Comparison of ENCODE assay signal across 17 cellular contexts in genomic region chr3:61093364-61093763, GRCh38.
DNase-seq lines count a peak whose midpoint lies in the region; ATAC-seq lines count a peak whose summit lies in the region.
"Had no signal": no experiment of that assay in that cellular context is flagged by ENCODE, and none has a peak within 500 bp of the region (broad histone marks: within the 10 kb centered on the region; RNA-seq: fewer than 3 reads in every experiment).

No MANE protein-coding gene starts in this region.

- no peaks in the 10 kb centered on the region for H3K36me3 Mint-ChIP-seq in activated naive CD4-positive, alpha-beta T cell treated with anti-CD3 and anti-CD28 coated beads, Interleukin-2, amount 50 U/mL, for 72 hours

- H3K9me3 Mint-ChIP-seq in activated naive CD4-positive, alpha-beta T cell treated with anti-CD3 and anti-CD28 coated beads, Interleukin-2, amount 50 U/mL, for 72 hours = no peaks in the 10 kb centered on the region

- ATAC-seq in left lobe of liver = peak; percentile 70
- ATAC-seq in activated naive CD4-positive, alpha-beta T cell treated with anti-CD3 and anti-CD28 coated beads, Interleukin-2, amount 50 U/mL, for 72 hours = no peak

- no peak overlapping the region for H3K27ac Mint-ChIP-seq in activated naive CD4-positive, alpha-beta T cell treated with anti-CD3 and anti-CD28 coated beads, Interleukin-2, amount 50 U/mL, for 72 hours
- H3K27ac Mint-ChIP-seq: B cell; CD4-positive, alpha-beta T cell; CD8-positive, alpha-beta memory T cell; HFFc6 had no signal

- no peaks in the 10 kb centered on the region for H3K36me3 ChIP-seq in SJCRH30
- H3K36me3 ChIP-seq: BLaER1, HAP-1 had no signal

- DNase-seq in NCI-H82 (lab: John Stamatoyannopoulos, UW) = peak; percentile 25
- no peak for DNase-seq in NCI-H82 treated with DMSO at 0.1 percent for 48 hours (lab: John Stamatoyannopoulos, UW; ENCODE audit: unreplicated experiment)
- peak in 1 of 2 experiments; percentile 3 for DNase-seq in SJCRH30
- DNase-seq in left lobe of liver (ENCODE audit: low spot score) = no peak
- no peak for DNase-seq in activated naive CD4-positive, alpha-beta T cell treated with anti-CD3 and anti-CD28 coated beads, Interleukin-2, amount 50 U/mL, for 72 hours (ENCODE audit: low spot score in 2 of 2)
- no peak for DNase-seq in T-helper 1 cell
- DNase-seq: CD4-positive, alpha-beta T cell; CD8-positive, alpha-beta memory T cell; DMS53; DMS79 treated with DMSO at 0.1 percent for 48 hours; GOT3; HFFc6 had no signal

- H3K4me1 ChIP-seq in SJCRH30 = peaks cover 20% of the 10 kb centered on the region
- H3K4me1 ChIP-seq: BLaER1, HAP-1 had no signal

- peak overlapping the region; percentile 25; the same call in 1 of the 2 replicates for H3K27ac ChIP-seq in SJCRH30
- H3K27ac ChIP-seq: 22Rv1, BLaER1, C4-2B had no signal

- no peak overlapping the region for H3K4me3 ChIP-seq in SJCRH30
- H3K4me3 ChIP-seq: BLaER1, HAP-1 had no signal

- H3K9me3 ChIP-seq in SJCRH30 (replicated peaks) = no peaks in the 10 kb centered on the region
- H3K9me3 ChIP-seq: BLaER1, HAP-1 had no signal

- no peaks in the 10 kb centered on the region for H3K27me3 ChIP-seq in SJCRH30
- H3K27me3 ChIP-seq: BLaER1 had no signal
